Comparison of ENCODE assay signal across 1 cellular context in the genomic region with DNA sequence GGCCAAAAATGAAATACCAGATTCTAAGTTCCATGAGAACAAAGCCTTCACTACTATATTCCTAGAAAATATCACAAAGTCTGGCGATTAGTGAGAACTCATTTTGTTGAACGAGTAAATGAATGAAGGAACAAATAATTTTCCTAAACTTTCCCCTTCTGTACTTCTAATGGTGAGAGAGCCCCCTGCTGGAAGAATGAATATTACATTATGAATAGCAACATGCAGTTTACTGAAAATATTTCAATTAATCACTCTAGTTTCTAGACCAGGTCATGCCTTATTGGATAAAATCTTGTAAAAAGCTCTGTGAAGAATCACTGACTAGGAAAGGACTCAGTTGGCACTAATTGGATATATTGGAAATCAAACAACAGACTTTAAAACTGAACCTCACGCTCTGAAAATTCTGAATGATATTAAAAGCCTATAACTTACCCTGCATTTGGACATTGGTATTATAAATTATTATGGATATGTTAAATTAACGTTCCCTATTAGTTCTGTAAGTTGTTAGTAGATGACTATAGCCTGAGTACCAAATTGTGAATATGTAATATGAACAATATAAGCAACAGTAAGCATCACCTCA.
TF ChIP-seq lines count a peak whose summit lies in the region.

No MANE protein-coding gene starts in this region.

TF ChIP-seq in K562, 482 proteins besides CTCF, POLR2A, EP300 and RAD21 (continued from another document):
- TF ChIP-seq ZHX1 (conservative IDR thresholded peaks at IDR 0.05; ENCODE audit: low read length) (no peak), POLR2H (tag; IDR thresholded peaks at IDR 0.05; ENCODE audit: low read depth) (peak; percentile 30; the same call in 1 of the 2 replicates), ARID2 (IDR thresholded peaks at IDR 0.05) (peak; percentile 90), ID3 (CRISPR knock-in tag; IDR thresholded peaks at IDR 0.05) (no peak), ID3 (tag; IDR thresholded peaks at IDR 0.05) (no peak), PCBP2 (IDR thresholded peaks at IDR 0.05; ENCODE audit: low read depth, low read length, poor library complexity, severe bottlenecking) (no peak), HDAC2 (IDR thresholded peaks at IDR 0.05) (no peak), STAT5A (IDR thresholded peaks at IDR 0.05; ENCODE audit: borderline replicate concordance, low read length) (peak; percentile 18; the same call in 1 of the 2 replicates), ZFP30 (CRISPR knock-in tag; IDR thresholded peaks at IDR 0.05; ENCODE audit: borderline replicate concordance) (no peak), BCLAF1 (IDR thresholded peaks at IDR 0.05; ENCODE audit: borderline replicate concordance in 1 of 2, control insufficient read depth in 1 of 2, low read depth in 2 of 2, low read length in 1 of 2) (no peak), CBX3 (IDR thresholded peaks at IDR 0.05; ENCODE audit: borderline replicate concordance in 1 of 2, low read length in 2 of 2) (0 out of 3 replicates have a peak, but pooled peaks of 1 of the 2 experiments have one; percentile 42), VEZF1 (CRISPR knock-in tag; IDR thresholded peaks at IDR 0.05) (0 out of 2 replicates have a peak, but pooled peaks have one; percentile 23), ZNF79 (CRISPR knock-in tag; IDR thresholded peaks at IDR 0.05; ENCODE audit: low read depth) (no peak), SIN3A (IDR thresholded peaks at IDR 0.05; ENCODE audit: borderline replicate concordance in 2 of 2, control insufficient read depth in 1 of 2, low read depth in 2 of 2, low read length in 2 of 2) (no peak), ATF3 (IDR thresholded peaks at IDR 0.05) (no peak), ATF3 (CRISPR knock-in tag; conservative IDR thresholded peaks at IDR 0.05) (0 out of 2 replicates have a peak, but pooled peaks have one; percentile 21), BACH1 (tag; IDR thresholded peaks at IDR 0.05) (peak; percentile 56; the same call in 1 of the 2 replicates), ZBTB33 (CRISPR knock-in tag; IDR thresholded peaks at IDR 0.05) (no peak), ZBTB8A (IDR thresholded peaks at IDR 0.05; ENCODE audit: partially characterized antibody) (no peak), RCOR1 (IDR thresholded peaks at IDR 0.05; ENCODE audit: borderline replicate concordance in 1 of 2, low read depth in 2 of 2, low read length in 2 of 2) (peak in 1 of 2 experiments; percentile 35; a peak in 1 of 4 replicates), PTBP1 (IDR thresholded peaks at IDR 0.05; ENCODE audit: low read depth, low read length) (no peak), ARNT (IDR thresholded peaks at IDR 0.05) (peak in 1 of 2 experiments; percentile 40; a peak in 1 of 4 replicates), DIDO1 (tag; IDR thresholded peaks at IDR 0.05; ENCODE audit: low read depth) (no peak), ZNF444 (CRISPR knock-in tag; IDR thresholded peaks at IDR 0.05) (no peak), HDAC3 (IDR thresholded peaks at IDR 0.05; ENCODE audit: borderline replicate concordance, partially characterized antibody) (no peak), HMG20B (CRISPR knock-in tag; IDR thresholded peaks at IDR 0.05) (no peak)
- TF ChIP-seq, protein P1, sequence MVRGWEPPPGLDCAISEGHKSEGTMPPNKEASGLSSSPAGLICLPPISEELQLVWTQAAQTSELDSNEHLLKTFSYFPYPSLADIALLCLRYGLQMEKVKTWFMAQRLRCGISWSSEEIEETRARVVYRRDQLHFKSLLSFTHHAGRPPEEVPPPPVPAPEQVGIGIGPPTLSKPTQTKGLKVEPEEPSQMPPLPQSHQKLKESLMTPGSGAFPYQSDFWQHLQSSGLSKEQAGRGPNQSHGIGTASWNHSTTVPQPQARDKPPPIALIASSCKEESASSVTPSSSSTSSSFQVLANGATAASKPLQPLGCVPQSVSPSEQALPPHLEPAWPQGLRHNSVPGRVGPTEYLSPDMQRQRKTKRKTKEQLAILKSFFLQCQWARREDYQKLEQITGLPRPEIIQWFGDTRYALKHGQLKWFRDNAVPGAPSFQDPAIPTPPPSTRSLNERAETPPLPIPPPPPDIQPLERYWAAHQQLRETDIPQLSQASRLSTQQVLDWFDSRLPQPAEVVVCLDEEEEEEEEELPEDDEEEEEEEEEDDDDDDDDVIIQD (CRISPR knock-in tag; IDR thresholded peaks at IDR 0.05) = no peak
- TF ChIP-seq, protein P2, sequence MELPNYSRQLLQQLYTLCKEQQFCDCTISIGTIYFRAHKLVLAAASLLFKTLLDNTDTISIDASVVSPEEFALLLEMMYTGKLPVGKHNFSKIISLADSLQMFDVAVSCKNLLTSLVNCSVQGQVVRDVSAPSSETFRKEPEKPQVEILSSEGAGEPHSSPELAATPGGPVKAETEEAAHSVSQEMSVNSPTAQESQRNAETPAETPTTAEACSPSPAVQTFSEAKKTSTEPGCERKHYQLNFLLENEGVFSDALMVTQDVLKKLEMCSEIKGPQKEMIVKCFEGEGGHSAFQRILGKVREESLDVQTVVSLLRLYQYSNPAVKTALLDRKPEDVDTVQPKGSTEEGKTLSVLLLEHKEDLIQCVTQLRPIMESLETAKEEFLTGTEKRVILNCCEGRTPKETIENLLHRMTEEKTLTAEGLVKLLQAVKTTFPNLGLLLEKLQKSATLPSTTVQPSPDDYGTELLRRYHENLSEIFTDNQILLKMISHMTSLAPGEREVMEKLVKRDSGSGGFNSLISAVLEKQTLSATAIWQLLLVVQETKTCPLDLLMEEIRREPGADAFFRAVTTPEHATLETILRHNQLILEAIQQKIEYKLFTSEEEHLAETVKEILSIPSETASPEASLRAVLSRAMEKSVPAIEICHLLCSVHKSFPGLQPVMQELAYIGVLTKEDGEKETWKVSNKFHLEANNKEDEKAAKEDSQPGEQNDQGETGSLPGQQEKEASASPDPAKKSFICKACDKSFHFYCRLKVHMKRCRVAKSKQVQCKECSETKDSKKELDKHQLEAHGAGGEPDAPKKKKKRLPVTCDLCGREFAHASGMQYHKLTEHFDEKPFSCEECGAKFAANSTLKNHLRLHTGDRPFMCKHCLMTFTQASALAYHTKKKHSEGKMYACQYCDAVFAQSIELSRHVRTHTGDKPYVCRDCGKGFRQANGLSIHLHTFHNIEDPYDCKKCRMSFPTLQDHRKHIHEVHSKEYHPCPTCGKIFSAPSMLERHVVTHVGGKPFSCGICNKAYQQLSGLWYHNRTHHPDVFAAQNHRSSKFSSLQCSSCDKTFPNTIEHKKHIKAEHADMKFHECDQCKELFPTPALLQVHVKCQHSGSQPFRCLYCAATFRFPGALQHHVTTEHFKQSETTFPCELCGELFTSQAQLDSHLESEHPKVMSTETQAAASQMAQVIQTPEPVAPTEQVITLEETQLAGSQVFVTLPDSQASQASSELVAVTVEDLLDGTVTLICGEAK (IDR thresholded peaks at IDR 0.05) = no peak
- TF ChIP-seq, protein P2 (CRISPR knock-in tag; IDR thresholded peaks at IDR 0.05) = no peak
TF ChIP-seq in K562: peak in this region for 34.
